27 cellular contexts compared by ENCODE assay signal in the genomic region with DNA sequence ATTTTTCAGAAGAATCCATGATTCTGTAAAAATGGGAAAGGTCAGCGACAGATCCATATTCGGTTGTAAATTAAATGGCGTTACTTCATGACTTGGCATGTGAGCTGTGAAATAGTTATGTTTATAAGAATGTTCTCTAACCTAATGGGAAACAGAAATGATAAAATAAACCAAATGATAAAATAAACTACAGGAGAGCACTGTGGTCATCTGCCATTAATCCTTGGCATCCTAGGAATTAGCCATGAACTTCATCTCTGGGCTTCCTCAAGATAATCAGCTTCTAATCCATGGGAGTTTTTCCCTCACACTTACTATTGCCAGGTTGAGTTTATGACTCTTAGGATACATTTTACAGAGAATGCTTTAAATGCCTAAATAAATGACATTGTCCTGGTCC.
"Had no signal": no experiment of that assay in that cellular context is flagged by ENCODE, and none has a peak within 500 bp of the region (broad histone marks: within the 10 kb centered on the region; RNA-seq: fewer than 3 reads in every experiment).

No MANE protein-coding gene starts in this region.

- H3K4me3 ChIP-seq: body of pancreas, esophagus squamous epithelium, gastrocnemius medialis, heart left ventricle had no signal

- H3K27ac ChIP-seq: body of pancreas, epithelial cell of prostate, esophagus squamous epithelium, foreskin keratinocyte, gastrocnemius medialis, heart left ventricle had no signal

- H3K36me3 ChIP-seq: esophagus squamous epithelium, gastrocnemius medialis, heart left ventricle had no signal

- DNase-seq: activated CD4-positive, alpha-beta memory T cell treated with anti-CD3 and anti-CD28 coated beads, Interleukin-2, amount 10 ng/mL, durations not matched to agents 7 days and 5 days; activated CD4-positive, alpha-beta T cell treated with anti-CD3 and anti-CD28 coated beads for 36 hours; activated CD4-positive, alpha-beta T cell treated with anti-CD3 and anti-CD28 coated beads, Interleukin-2, amount 10 ng/mL, durations not matched to agents 24 days and 14 days; activated CD4-positive, CD25-positive, alpha-beta regulatory T cell; activated CD4-positive, CD25-positive, alpha-beta regulatory T cell treated with anti-CD3 and anti-CD28 coated beads, Interleukin-2, amount 50 U/mL, for 72 hours; activated CD8-positive, alpha-beta memory T cell treated with anti-CD3 and anti-CD28 coated beads, Interleukin-2, amount 50 U/mL, for 48 hours; activated gamma-delta T cell; activated naive CD4-positive, alpha-beta T cell; activated naive CD4-positive, alpha-beta T cell treated with anti-CD3 and anti-CD28 coated beads, Interleukin-2, amount 10 ng/mL, durations not matched to agents 7 days and 5 days; activated naive CD8-positive, alpha-beta T cell treated with anti-CD3 and anti-CD28 coated beads, Interleukin-2, amount 10 ng/mL, durations not matched to agents 7 days and 5 days; activated T-cell treated with anti-CD3 and anti-CD28 coated beads for 4 hours; activated T-cell treated with anti-CD3 and anti-CD28 coated beads, Interleukin-2, amount 50 U/mL, for 24 hours; activated T-cell treated with anti-CD3 and anti-CD28 coated beads, Interleukin-2, amount 50 U/mL, for 72 hours; amniotic stem cell; aorta; body of pancreas; caudate nucleus; effector CD8-positive, alpha-beta T cell; esophagus squamous epithelium; foreskin keratinocyte; gastrocnemius medialis; glutamatergic neuron; heart left ventricle; T-helper 1 cell; T-helper 17 cell; T1000 had no signal

- H3K4me1 ChIP-seq: body of pancreas, gastrocnemius medialis, heart left ventricle had no signal

- H3K9me3 ChIP-seq: body of pancreas, esophagus squamous epithelium, gastrocnemius medialis, heart left ventricle had no signal

- H3K27me3 ChIP-seq: body of pancreas, esophagus squamous epithelium, foreskin keratinocyte, gastrocnemius medialis, heart left ventricle had no signal
